ENCODE assay signal across 1 cellular context in genomic region chr6:134267917-134268361, GRCh38.
A peak's percentile ranks its signal among the peaks of the same experiment; 100 is the strongest.
TF ChIP-seq lines count a peak whose summit lies in the region.

No MANE protein-coding gene starts in this region.

TF ChIP-seq in H1, 55 proteins besides CTCF, POLR2A, EP300 and RAD21 (continued from another document):
- TF ChIP-seq NANOG (IDR thresholded peaks at IDR 0.05; ENCODE audit: insufficient read depth, low read depth, low read length, poor library complexity, severe bottlenecking) (no peak), MAFK (IDR thresholded peaks at IDR 0.05; ENCODE audit: low read depth, low read length) (peak; percentile 76; the same call in 1 of the 2 replicates), KDM5A (IDR thresholded peaks at IDR 0.05; ENCODE audit: low read length) (no peak), SP1 (IDR thresholded peaks at IDR 0.05; ENCODE audit: low read depth, low read length) (0 out of 2 replicates have a peak, but pooled peaks have one; percentile 35), SP2 (IDR thresholded peaks at IDR 0.05; ENCODE audit: low read length) (no peak)
